Comparison of ENCODE assay signal across 1 cellular context in genomic region chr20:5834436-5835005, GRCh38.
TF ChIP-seq lines count a peak whose summit lies in the region.

No MANE protein-coding gene starts in this region.

TF ChIP-seq in A549, 52 proteins besides CTCF, POLR2A, EP300 and RAD21 (continued from another document):
- TF ChIP-seq USF2 (IDR thresholded peaks at IDR 0.05) (no peak), ZC3H11A (IDR thresholded peaks at IDR 0.05) (no peak), CHD2 (IDR thresholded peaks at IDR 0.05; ENCODE audit: low read length, partially characterized antibody) (no peak), ATOH8 (CRISPR knock-in tag; IDR thresholded peaks at IDR 0.05; ENCODE audit: low read depth) (no peak), RARB (CRISPR knock-in tag; IDR thresholded peaks at IDR 0.05) (no peak)
